ENCODE assay signal across 8 cellular contexts in the genomic region with DNA sequence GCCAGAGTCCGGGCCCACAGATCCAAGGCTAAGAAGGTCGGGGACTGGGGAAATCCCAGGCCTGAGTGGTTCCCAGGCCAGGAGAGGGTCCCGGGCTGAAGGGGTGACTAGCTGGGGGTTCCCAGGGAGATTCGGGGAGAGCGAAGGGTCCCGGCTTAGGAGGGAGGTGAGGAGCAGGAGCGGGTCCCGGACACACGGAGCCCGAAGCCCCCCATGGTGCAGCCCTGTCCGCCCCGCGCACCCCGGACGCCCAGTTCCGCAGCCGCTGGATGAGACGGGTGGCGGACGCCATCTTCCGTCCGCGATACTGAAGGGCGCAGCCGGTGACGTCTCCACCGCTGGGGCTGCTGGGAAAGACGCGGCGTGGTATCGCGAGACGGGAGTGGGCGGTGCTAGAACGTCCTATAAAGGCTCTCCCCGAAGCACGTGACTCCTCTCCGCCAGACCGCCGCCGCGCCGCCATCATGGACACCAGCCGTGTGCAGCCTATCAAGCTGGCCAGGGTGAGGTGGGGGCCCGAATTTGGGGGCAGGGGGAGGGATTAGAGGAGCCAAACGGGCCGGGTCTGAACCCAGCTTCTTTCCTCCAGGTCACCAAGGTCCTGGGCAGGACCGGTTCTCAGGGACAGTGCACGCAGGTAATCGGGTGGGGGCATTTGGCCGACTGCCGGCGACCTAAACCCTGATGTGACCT. TPM values are rescaled to one million over a fixed set of nuclear protein-coding genes. Genes with fewer than 3 reads are reported as not detected.
DNase-seq lines count a peak whose midpoint lies in the region; ATAC-seq and TF ChIP-seq lines count a peak whose summit lies in the region.

A gene (minus strand): TSS at position 309 of the 693 bp plus-strand sequence. CDS start 17 bp downstream, at position 292.
A gene (plus strand): TSS at position 430 of the 693 bp plus-strand sequence. CDS start 35 bp downstream, at position 465.

- peaks cover 29% of the 10 kb centered on the region for H3K4me1 Mint-ChIP-seq in activated T-cell treated with anti-CD3 and anti-CD28 coated beads, Interleukin-2, amount 50 U/mL, for 4 hours (ENCODE audit: low read depth)

- peaks cover 40% of the 10 kb centered on the region for H3K79me2 ChIP-seq in KMS-11 (ENCODE audit: insufficient read depth, low read depth)

- TF ChIP-seq CTCF in KMS-11 (conservative IDR thresholded peaks at IDR 0.05; ENCODE audit: low read depth, low read length): 0 out of 2 replicates have a peak, but pooled peaks have one; percentile 12
- no peak; the same call in 1 of the 2 replicates for TF ChIP-seq CTCF in Panc1 (IDR thresholded peaks at IDR 0.05)

- H3K4me3 ChIP-seq in KMS-11 (IDR thresholded peaks at IDR 0.05; ENCODE audit: insufficient read depth, low read depth, low read length) (peak within 1 kb of the TSS; percentile 74), Panc1 (ENCODE audit: low read depth in 2 of 2, low read length in 2 of 2) (peak within 1 kb of the TSS; percentile 92 to 98), muscle layer of colon (ENCODE audit: low read depth in 1 of 2, low read length in 2 of 2) (peak within 1 kb of the TSS; percentile 88 to 99)

- POLR2A ChIA-PET in Panc1 (lab: Charles Lee): no interaction called here

- in situ Hi-C loops in Panc1 (cut with HindIII; ENCODE audit: low pct_unique_long_range_greater_than_20kb, low sequenced_read_pairs): no loop called here

- H3K36me3 ChIP-seq in KMS-11 (ENCODE audit: insufficient read depth): peaks cover 6% of the 10 kb centered on the region; the same call in 1 of the 2 replicates
- H3K36me3 ChIP-seq in Panc1 (ENCODE audit: control insufficient read depth, insufficient read depth, low read length): peaks cover 8% of the 10 kb centered on the region
- H3K36me3 ChIP-seq in muscle layer of colon (ENCODE audit: insufficient read depth, low read length): peaks cover 32% of the 10 kb centered on the region

- BruUV-seq in Panc1 (replicated peaks; lab: Mats Ljungman, UMichigan): no TSS peak

- H3K9me3 ChIP-seq in Panc1 (ENCODE audit: control insufficient read depth, insufficient read depth, low read depth, low read length) (no peaks in the 10 kb centered on the region), muscle layer of colon (ENCODE audit: low read length) (no peaks in the 10 kb centered on the region)

- peak; percentile 97 for TF ChIP-seq POLR2A in erythroblast (IDR thresholded peaks at IDR 0.05; ENCODE audit: low read length)

- H3K27ac ChIP-seq in KMS-11 (peak within 1 kb of the TSS; percentile 75), Panc1 (ENCODE audit: low read length) (peak within 1 kb of the TSS; percentile 94), muscle layer of colon (ENCODE audit: low read depth, low read length) (peak within 1 kb of the TSS; percentile 99)

- peak within 1 kb of the TSS; percentile 100 for H3K4me3 Mint-ChIP-seq in activated T-cell treated with anti-CD3 and anti-CD28 coated beads, Interleukin-2, amount 50 U/mL, for 4 hours

- H3K27me3 ChIP-seq in KMS-11 (ENCODE audit: insufficient read depth, low read depth): no peaks in the 10 kb centered on the region
- H3K27me3 ChIP-seq in Panc1 (ENCODE audit: control insufficient read depth, insufficient read depth, low read length): no peaks in the 10 kb centered on the region
- no peaks in the 10 kb centered on the region for H3K27me3 ChIP-seq in muscle layer of colon (ENCODE audit: control insufficient read depth in 1 of 2, insufficient read depth in 2 of 2, low read length in 2 of 2)

- no peaks in the 10 kb centered on the region for H4K20me1 ChIP-seq in KMS-11 (ENCODE audit: insufficient read depth)

- H3K4me2 ChIP-seq in KMS-11: peak within 1 kb of the TSS; percentile 96

- intact Hi-C loops in Panc1 (cut with micrococcal nuclease; ENCODE audit: unreplicated experiment): no loop called here

- H3K4me1 ChIP-seq in KMS-11 (ENCODE audit: low read depth, poor library complexity, severe bottlenecking) (peaks cover 27% of the 10 kb centered on the region), Panc1 (ENCODE audit: control insufficient read depth, insufficient read depth, low read length) (peaks cover 14% of the 10 kb centered on the region), muscle layer of colon (ENCODE audit: insufficient read depth, low read length) (peaks cover 31% of the 10 kb centered on the region)

- ATAC-seq in GM21737 (IDR thresholded peaks at IDR 0.05; ENCODE audit: unreplicated experiment) (peak; percentile 85), Panc1 (peak; percentile 93)
- ATAC-seq in activated T-cell treated with anti-CD3 and anti-CD28 coated beads, Interleukin-2, amount 50 U/mL, for 4 hours: peak; percentile 89

- DNase-seq in DMS79 treated with DMSO at 0.1 percent for 48 hours (lab: John Stamatoyannopoulos, UW): peak; percentile 92
- DNase-seq in Panc1 (ENCODE audit: low read depth, low spot score): peak; percentile 64
- peak; percentile 97 for DNase-seq in activated T-cell treated with anti-CD3 and anti-CD28 coated beads, Interleukin-2, amount 50 U/mL, for 4 hours
- DNase-seq in erythroblast (lab: John Stamatoyannopoulos, UW): peak; percentile 98 to 99
- DNase-seq in stimulated activated CD8-positive, alpha-beta memory T cell treated with anti-CD3 and anti-CD28 coated beads, Interleukin-7, amount 100 ng/mL, for 1 hour (ENCODE audit: low read depth in 2 of 2): peak; percentile 93 to 96

- CTCF ChIA-PET in Panc1 (lab: Charles Lee): no interaction called here

- H3K27me3 Mint-ChIP-seq in activated T-cell treated with anti-CD3 and anti-CD28 coated beads, Interleukin-2, amount 50 U/mL, for 4 hours (ENCODE audit: low read depth): no peaks in the 10 kb centered on the region

- H3K9ac ChIP-seq in KMS-11 (peak within 1 kb of the TSS; percentile 90), muscle layer of colon (ENCODE audit: low read length) (peak within 1 kb of the TSS; percentile 100)

- peaks cover 12% of the 10 kb centered on the region for H3K36me3 Mint-ChIP-seq in activated T-cell treated with anti-CD3 and anti-CD28 coated beads, Interleukin-2, amount 50 U/mL, for 4 hours (ENCODE audit: insufficient read depth)

- H3K9me3 Mint-ChIP-seq in activated T-cell treated with anti-CD3 and anti-CD28 coated beads, Interleukin-2, amount 50 U/mL, for 4 hours: no peaks in the 10 kb centered on the region

- peak within 1 kb of the TSS; percentile 39; the same call in 1 of the 2 replicates for H2AFZ ChIP-seq in KMS-11 (ENCODE audit: low read depth)

RNA-seq across cellular contexts. Expression of the first gene that starts in this region (rescaled TPM):
- total RNA-seq in Panc1 (2021; ENCODE audit: unreplicated experiment): 36.8 TPM
- 38.3 TPM for polyA plus RNA-seq in Panc1 (2012; ENCODE audit: insufficient read length)
- total RNA-seq in activated T-cell treated with anti-CD3 and anti-CD28 coated beads, Interleukin-2, amount 50 U/mL, for 4 hours: 10 to 100 TPM; 81.8 to 96.8 (median 93.0) TPM

RNA-seq across cellular contexts. Expression of the second gene that starts in this region (rescaled TPM):
- 1,096 TPM for total RNA-seq in Panc1 (2021; ENCODE audit: unreplicated experiment)
- polyA plus RNA-seq in Panc1 (2012; ENCODE audit: insufficient read length): 1,277 TPM
- total RNA-seq in activated T-cell treated with anti-CD3 and anti-CD28 coated beads, Interleukin-2, amount 50 U/mL, for 4 hours: 1,000 to 10,000 TPM; 2,484 to 2,756 (median 2,693) TPM

Comparison
In these comparisons a context has a peak if more than half of its experiments do, and no peak if none do; other contexts are left out.
1. Peak in every context shown above with its lines: DNase-seq, ATAC-seq, H3K4me3 ChIP-seq and H3K27ac ChIP-seq.